Comparison of ENCODE assay signal across 8 cellular contexts in genomic region chr17:81040791-81041337, GRCh38.
DNase-seq lines count a peak whose midpoint lies in the region; ATAC-seq and TF ChIP-seq lines count a peak whose summit lies in the region.

No MANE protein-coding gene starts in this region.

- ATAC-seq in GM21390 (IDR thresholded peaks at IDR 0.05; ENCODE audit: unreplicated experiment) (no peak), GM21723 (IDR thresholded peaks at IDR 0.05; ENCODE audit: unreplicated experiment) (no peak)

- DNase-seq in AG04449 (ENCODE audit: low read depth, low spot score) (no peak), GM20000 (ENCODE audit: low spot score) (peak; percentile 63), WERI-Rb-1 (peak; percentile 79), iPS-NIHi7 (ENCODE audit: extremely low spot score) (peak; percentile 79), inferior parietal cortex (ENCODE audit: extremely low spot score) (no peak)
- DNase-seq in effector CD4-positive, alpha-beta T cell, result no peak

- POLR2A ChIA-PET in AG04449 (lab: Yijun Ruan, JAX), result interaction anchor here (1.5 kb wide), 1 partner anchor 24 kb away, joined by 8 read pairs; no protein-coding TSS in a partner anchor

- CTCF ChIA-PET in AG04449 (lab: Yijun Ruan, JAX), result interaction anchor here (1.0 to 4.5 kb wide), 5 partner anchors 8 to 61 kb away, joined by 3 to 18 read pairs (median 5); no protein-coding TSS in a partner anchor

- no peak overlapping the region; the same call in 1 of the 2 replicates for H3K27ac ChIP-seq in WERI-Rb-1

- no peaks in the 10 kb centered on the region for H3K27me3 ChIP-seq in WERI-Rb-1 (ENCODE audit: insufficient read depth, low read depth, severe bottlenecking)

- peaks cover 75% of the 10 kb centered on the region for H3K36me3 ChIP-seq in WERI-Rb-1

- no peaks in the 10 kb centered on the region for H3K9me3 ChIP-seq in WERI-Rb-1 (ENCODE audit: severe bottlenecking)

- H3K4me3 ChIP-seq in AG04449 (ENCODE audit: low read depth, low read length), result no peak overlapping the region
- H3K4me3 ChIP-seq in WERI-Rb-1 (ENCODE audit: low read depth, low read length), result no peak overlapping the region

- TF ChIP-seq CTCF in AG04449 (IDR thresholded peaks at IDR 0.05; ENCODE audit: insufficient read depth, low read length, missing control alignments) (peak; percentile 53), GM20000 (IDR thresholded peaks at IDR 0.05; ENCODE audit: extremely low read depth, missing control alignments) (peak; percentile 4), WERI-Rb-1 (IDR thresholded peaks at IDR 0.05; ENCODE audit: low read depth, low read length) (peak; percentile 98)

Comparison
In these comparisons a context has a peak if more than half of its experiments do, and no peak if none do; other contexts are left out.
1. DNase-seq: peak in GM20000 (single experiment), WERI-Rb-1 (single experiment) and iPS-NIHi7 (single experiment); none in AG04449 (single experiment), inferior parietal cortex (single experiment) and effector CD4-positive, alpha-beta T cell (single experiment).
2. CTCF ChIP-seq: peak in every context shown above with its lines; median percentile 98 in WERI-Rb-1; 53 in AG04449; 4 in GM20000.